35 cellular contexts compared by ENCODE assay signal in genomic region chr6:10359581-10359980, GRCh38. TPM values are rescaled to one million over a fixed set of nuclear protein-coding genes. Genes with fewer than 3 reads are reported as not detected.
"Had no signal": no experiment of that assay in that cellular context is flagged by ENCODE, and none has a peak within 500 bp of the region (broad histone marks: within the 10 kb centered on the region; RNA-seq: fewer than 3 reads in every experiment).

No MANE protein-coding gene starts in this region.

- ATAC-seq: activated CD8-positive, alpha-beta T cell treated with anti-CD3 and anti-CD28 coated beads for 36 hours; activated T-cell treated with anti-CD3 and anti-CD28 coated beads, Interleukin-2, amount 50 U/mL, for 4 hours; activated T-cell treated with anti-CD3 and anti-CD28 coated beads, Interleukin-2, amount 50 U/mL, for 72 hours; activated T-helper 17 cell treated with anti-CD3 and anti-CD28 coated beads, Interleukin-2, amount 50 U/mL, for 72 hours; body of pancreas had no signal

- H3K9me3 ChIP-seq: body of pancreas had no signal

- FAIRE-seq: astrocyte, bronchial epithelial cell, TTC549 had no signal

- H3K4me1 ChIP-seq: body of pancreas had no signal

- DNase-seq: activated B cell treated with CpG ODN at 0.5 μM for 24 hours; activated CD4-positive, alpha-beta memory T cell treated with anti-CD3 and anti-CD28 coated beads for 36 hours; activated CD4-positive, alpha-beta T cell treated with anti-CD3 and anti-CD28 coated beads for 4 hours; activated CD4-positive, alpha-beta T cell treated with anti-CD3 and anti-CD28 coated beads, Interleukin-2, amount 10 ng/mL, durations not matched to agents 24 days and 14 days; activated CD4-positive, alpha-beta T cell treated with anti-CD3 and anti-CD28 coated beads, Interleukin-2, amount 50 U/mL, for 1 hour; activated CD4-positive, alpha-beta T cell treated with anti-CD3 and anti-CD28 coated beads, Interleukin-2, amount 50 U/mL, for 4 hours; activated CD4-positive, CD25-positive, alpha-beta regulatory T cell treated with anti-CD3 and anti-CD28 coated beads, Interleukin-2, amount 50 U/mL, for 72 hours; activated CD8-positive, alpha-beta memory T cell treated with anti-CD3 and anti-CD28 coated beads, Interleukin-2, amount 50 U/mL, for 4 hours; activated CD8-positive, alpha-beta T cell treated with anti-CD3 and anti-CD28 coated beads for 36 hours; activated effector memory CD4-positive, alpha-beta T cell treated with anti-CD3 and anti-CD28 coated beads, Interleukin-2, amount 50 U/mL, for 16 hours; activated gamma-delta T cell treated with Interleukin-2 at 50 U/mL for 16 hours; activated naive CD4-positive, alpha-beta T cell treated with anti-CD3 and anti-CD28 coated beads, Interleukin-2, amount 10 ng/mL, durations not matched to agents 7 days and 5 days; activated naive CD4-positive, alpha-beta T cell treated with Interleukin-2 at 50 U/mL for 16 hours; activated naive CD8-positive, alpha-beta T cell treated with anti-CD3 and anti-CD28 coated beads, Interleukin-2, amount 10 ng/mL, durations not matched to agents 7 days and 5 days; activated naive CD8-positive, alpha-beta T cell treated with anti-CD3 and anti-CD28 coated beads, Interleukin-2, amount 50 U/mL, for 24 hours; activated T-cell treated with anti-CD3 and anti-CD28 coated beads for 4 hours; activated T-cell treated with anti-CD3 and anti-CD28 coated beads, Interleukin-2, amount 50 U/mL, for 1 hour; activated T-cell treated with anti-CD3 and anti-CD28 coated beads, Interleukin-2, amount 50 U/mL, for 4 hours; activated T-cell treated with anti-CD3 and anti-CD28 coated beads, Interleukin-2, amount 50 U/mL, for 72 hours; amygdala; anterior cingulate cortex; body of pancreas; brain microvascular endothelial cell; caudate nucleus; cerebellar nuclear complex; T-helper 1 cell; T-helper 9 cell had no signal

- H3K4me3 ChIP-seq: body of pancreas, cardiac muscle cell had no signal

- H3K27me3 ChIP-seq: body of pancreas, brain microvascular endothelial cell, cardiac muscle cell had no signal

- H3K27ac ChIP-seq: body of pancreas, brain microvascular endothelial cell, cardiac muscle cell, VCaP had no signal

- H3K36me3 ChIP-seq: brain microvascular endothelial cell, cardiac muscle cell had no signal

RNA-seq across cellular contexts. Expression of gene TFAP2A, which starts 55.3 kb away (rescaled TPM):
- total RNA-seq: activated B cell treated with CpG ODN at 0.5 μM for 24 hours; activated CD4-positive, alpha-beta T cell treated with anti-CD3 and anti-CD28 coated beads, Interleukin-2, amount 10 ng/mL, durations not matched to agents 24 days and 14 days; activated CD8-positive, alpha-beta memory T cell treated with anti-CD3 and anti-CD28 coated beads for 36 hours; activated CD8-positive, alpha-beta T cell treated with anti-CD3 and anti-CD28 coated beads for 36 hours; activated naive CD8-positive, alpha-beta T cell treated with anti-CD3 and anti-CD28 coated beads, Interleukin-2, amount 10 ng/mL, durations not matched to agents 7 days and 5 days; activated T-helper 1 cell treated with anti-CD3 and anti-CD28 coated beads, Interleukin-12 subunit alpha, Interleukin-12 subunit beta, Interleukin-2, Interleukin-4 antibody, amounts not matched to agents 30 ng/mL and 10 ng/mL and 1 ng/mL, durations not matched to agents 14 hours and 24 hours and 36 hours; body of pancreas; cardiac muscle cell had no signal
